Comparison of ENCODE assay signal across 2 cellular contexts in genomic region chr1:37866491-37866890, GRCh38.
TF ChIP-seq lines count a peak whose summit lies in the region.

No MANE protein-coding gene starts in this region.

TF ChIP-seq in HEK293, 187 proteins besides CTCF, POLR2A, EP300 and RAD21:
- no peak for TF ChIP-seq ZNF830 (tag by site-specific recombination; IDR thresholded peaks at IDR 0.05; ENCODE audit: low read depth)
- peak; percentile 57; the same call in 1 of the 2 replicates for TF ChIP-seq ZNF133 (tag by site-specific recombination; IDR thresholded peaks at IDR 0.05)

TF ChIP-seq in WTC11, 78 proteins besides CTCF, POLR2A, EP300 and RAD21:
- TF ChIP-seq ESRRA (CRISPR knock-in tag; IDR thresholded peaks at IDR 0.05; ENCODE audit: borderline replicate concordance) (no peak), EMX1 (CRISPR knock-in tag; IDR thresholded peaks at IDR 0.05) (no peak), ZNF512 (CRISPR knock-in tag; IDR thresholded peaks at IDR 0.05; ENCODE audit: borderline replicate concordance) (no peak), ATF6 (CRISPR knock-in tag; IDR thresholded peaks at IDR 0.05) (no peak), NR1H2 (CRISPR knock-in tag; IDR thresholded peaks at IDR 0.05) (no peak), ARID4B (CRISPR knock-in tag; IDR thresholded peaks at IDR 0.05; ENCODE audit: borderline replicate concordance) (no peak), ZNF121 (CRISPR knock-in tag; IDR thresholded peaks at IDR 0.05) (no peak), E2F5 (CRISPR knock-in tag; IDR thresholded peaks at IDR 0.05) (no peak)
